8 cellular contexts compared by ENCODE assay signal in the genomic region with DNA sequence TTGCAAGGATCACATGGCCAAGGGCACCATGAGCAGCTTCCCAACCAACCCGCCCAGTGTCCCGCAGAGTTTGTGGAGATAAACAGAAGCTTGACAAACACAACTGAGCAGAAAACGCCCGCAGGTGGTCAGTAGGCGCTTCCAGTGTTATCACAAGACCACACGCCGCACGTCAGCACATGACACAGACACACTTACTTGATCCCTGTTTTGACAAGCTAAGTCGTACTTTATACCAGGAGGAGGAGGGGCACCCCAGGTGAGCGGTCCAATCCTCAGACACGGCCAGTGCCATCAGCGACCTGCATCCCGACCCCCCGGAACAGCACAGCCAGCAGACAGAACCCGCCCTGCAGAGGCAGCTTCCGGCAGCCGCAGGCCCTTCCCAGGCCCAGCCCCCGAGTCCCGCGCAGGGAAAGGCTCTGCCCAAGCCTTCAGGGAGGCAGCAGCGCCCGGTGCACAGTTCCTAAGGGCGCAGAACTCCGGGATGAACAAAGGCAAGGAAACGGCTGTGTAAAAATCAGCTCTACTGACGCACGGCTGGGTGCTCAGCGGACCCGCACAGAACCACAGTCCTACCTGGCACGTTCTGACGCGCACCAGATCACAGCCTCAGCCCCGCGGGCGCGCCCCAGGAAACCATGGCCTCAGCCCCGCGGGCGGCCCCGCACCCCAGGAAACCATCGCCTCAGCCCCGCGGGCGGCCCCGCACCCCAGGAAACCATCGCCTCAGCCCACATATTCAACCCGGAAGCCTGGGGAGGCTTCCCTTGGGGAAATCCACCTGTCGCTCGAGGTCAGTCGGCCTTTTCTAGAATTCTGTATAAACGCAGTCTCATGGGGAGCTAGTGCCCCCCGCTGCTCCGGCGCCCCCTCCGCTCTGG. TPM values are rescaled to one million over a fixed set of nuclear protein-coding genes. Genes with fewer than 3 reads are reported as not detected.
A peak's percentile ranks its signal among the peaks of the same experiment; 100 is the strongest.
DNase-seq lines count a peak whose midpoint lies in the region; ATAC-seq, FAIRE-seq and TF ChIP-seq lines count a peak whose summit lies in the region.

No MANE protein-coding gene starts in this region.

- no peaks in the 10 kb centered on the region for H3K36me3 Mint-ChIP-seq in activated naive CD8-positive, alpha-beta T cell

- peak overlapping the region; percentile 68 for H3K4me3 ChIP-seq in SK-N-MC
- H3K4me3 ChIP-seq in spleen = peak overlapping the region in 6 of 8 donors; percentile 24 to 62 (median 25)
- no peak overlapping the region for H3K4me3 ChIP-seq in A673 (ENCODE audit: low read depth, low read length, poor library complexity, severe bottlenecking)

- H3K27me3 ChIP-seq in spleen (replicated peaks in 1 of 7) = no peaks in the 10 kb centered on the region
- no peaks in the 10 kb centered on the region for H3K27me3 ChIP-seq in A673 (replicated peaks; ENCODE audit: insufficient read depth, low read depth, low read length, poor library complexity)

- peak overlapping the region; percentile 72 for H3K4me3 Mint-ChIP-seq in activated naive CD8-positive, alpha-beta T cell

- CTCF ChIA-PET in A673 (lab: Charles Lee) = no interaction called here

- FAIRE-seq in GM12891 (lab: Jason Lieb, UNC) = peak; percentile 83

- DNase-seq in GM12891 (ENCODE audit: insufficient read length, low spot score) (peak; percentile 69), SK-N-MC (ENCODE audit: low read depth, low spot score) (no peak), spleen (peak; percentile 90), NCI-H2081 treated with DMSO at 0.1 percent for 48 hours (lab: John Stamatoyannopoulos, UW) (no peak), A673 (ENCODE audit: low spot score) (no peak), NCI-H2196 treated with DMSO at 0.1 percent for 48 hours (lab: John Stamatoyannopoulos, UW; ENCODE audit: unreplicated experiment) (no peak)

- intact Hi-C loops in spleen (cut with DNase I; ENCODE audit: low total_unique reads) (no loop called here), A673 (cut with micrococcal nuclease; ENCODE audit: unreplicated experiment) (no loop called here)

- no peak overlapping the region for H3K9ac ChIP-seq in SK-N-MC (ENCODE audit: insufficient read length)

- H3K9me3 Mint-ChIP-seq in activated naive CD8-positive, alpha-beta T cell (ENCODE audit: low read depth) = no peaks in the 10 kb centered on the region

- 20 to 41% (median 26%) methylated on average over 48 to 55 of the region's 55 CpGs for WGBS in spleen, 5 donors

- H3K27ac Mint-ChIP-seq in activated naive CD8-positive, alpha-beta T cell = no peak overlapping the region

- TF ChIP-seq CTCF in spleen (IDR thresholded peaks at IDR 0.05 in 8 of 11, conservative IDR thresholded peaks at IDR 0.05 in 3 of 11) (no peak), A673 (conservative IDR thresholded peaks at IDR 0.05; ENCODE audit: low read depth, low read length) (no peak)

- H3K9me3 ChIP-seq in SK-N-MC (ENCODE audit: low read depth, low read length) = no peaks in the 10 kb centered on the region
- no peaks in the 10 kb centered on the region for H3K9me3 ChIP-seq in spleen
- no peaks in the 10 kb centered on the region for H3K9me3 ChIP-seq in A673 (ENCODE audit: low read depth, low read length, poor library complexity, severe bottlenecking)

- H3K27ac ChIP-seq in SK-N-MC = no peak overlapping the region
- peak overlapping the region; percentile 50 to 83 (median 70) for H3K27ac ChIP-seq in spleen
- H3K27ac ChIP-seq in A673 (ENCODE audit: low read depth, low read length, poor library complexity, severe bottlenecking) = no peak overlapping the region

- TF ChIP-seq POLR2A in GM12891 (IDR thresholded peaks at IDR 0.05; ENCODE audit: low read depth, low read length) (peak; percentile 35; the same call in 1 of the 2 replicates), spleen (IDR thresholded peaks at IDR 0.05) (no peak)

- no peaks in the 10 kb centered on the region for H3K27me3 Mint-ChIP-seq in activated naive CD8-positive, alpha-beta T cell

- H3K4me1 ChIP-seq in spleen = peaks cover 21 to 94% (median 50%) of the 10 kb centered on the region in 6 donors
- H3K4me1 ChIP-seq in A673 (ENCODE audit: insufficient read depth, low read length, poor library complexity, severe bottlenecking) = peaks cover 12% of the 10 kb centered on the region

- no peak for ATAC-seq in HG03520 (IDR thresholded peaks at IDR 0.05; ENCODE audit: unreplicated experiment)

- POLR2A ChIA-PET in A673 (lab: Charles Lee; ENCODE audit: low non-redundant PET) = no interaction called here

- no TSS peak for BruUV-seq in A673 (replicated peaks; lab: Mats Ljungman, UMichigan)

- peaks cover 58% of the 10 kb centered on the region for H3K4me1 Mint-ChIP-seq in activated naive CD8-positive, alpha-beta T cell (ENCODE audit: low read depth)

- H3K36me3 ChIP-seq in SK-N-MC (ENCODE audit: insufficient read depth, low read length) (no peaks in the 10 kb centered on the region), spleen (peaks cover 0 to 3% (median under 1%) of the 10 kb centered on the region in 6 donors), A673 (ENCODE audit: insufficient read depth, low read length, poor library complexity, severe bottlenecking) (no peaks in the 10 kb centered on the region)

TF ChIP-seq in GM12891, 5 proteins besides CTCF, POLR2A, EP300 and RAD21:
- TF ChIP-seq POLR2AphosphoS5 (IDR thresholded peaks at IDR 0.05; ENCODE audit: low read depth, low read length) (peak; percentile 59), POU2F2 (IDR thresholded peaks at IDR 0.05; ENCODE audit: low read depth, low read length) (no peak; the same call in 1 of the 2 replicates)

RNA-seq across cellular contexts. Expression of a gene that starts 27.8 kb away (rescaled TPM):
- 13.5 TPM for polyA plus RNA-seq in GM12891 (2012; ENCODE audit: low read depth, missing spikeins)
- total RNA-seq in spleen (10 to 100 TPM; 22.6 to 27.3 (median 24.8) TPM), A673 (2021) (32.7 and 38.2 TPM in 2 replicates)
- polyA plus RNA-seq in spleen = 10 to 100 TPM; 12.9 to 22.7 (median 13.6) TPM

RNA-seq across cellular contexts. Expression of a gene that starts 41.7 kb away (rescaled TPM):
- polyA plus RNA-seq in GM12891 (2012; ENCODE audit: low read depth, missing spikeins) = 0.24 TPM
- 1 to 10 TPM in 1 of 7 donors, under 1 TPM in 2, not detected in 4; 0.28 to 1.1 (median 0.39) TPM for total RNA-seq in spleen
- polyA plus RNA-seq in spleen = 1 to 10 TPM in 2 of 3 donors, under 1 TPM in 1; 0.67 to 2.4 (median 1.4) TPM
- total RNA-seq in A673 (2021) = 0.46 TPM in 1 of 2 replicates, not detected in the other

RNA-seq across cellular contexts. Expression of a gene that starts 44.3 kb away (rescaled TPM):
- 0.56 TPM for polyA plus RNA-seq in GM12891 (2012; ENCODE audit: low read depth, missing spikeins)
- total RNA-seq in spleen (not detected), A673 (2021) (0.41 and 0.48 TPM in 2 replicates)
- polyA plus RNA-seq in spleen = under 1 TPM; 0.23 to 0.99 (median 0.26) TPM

RNA-seq across cellular contexts. Expression of a gene that starts 45.6 kb away (rescaled TPM):
- polyA plus RNA-seq in GM12891 (2012; ENCODE audit: low read depth, missing spikeins) = 62.7 TPM
- 10 to 100 TPM; 38.0 to 64.1 (median 48.0) TPM for total RNA-seq in spleen
- 100 to 1,000 TPM in 1 of 3 donors, 10 to 100 TPM in 2; 85.0 to 108 (median 85.7) TPM for polyA plus RNA-seq in spleen
- total RNA-seq in A673 (2021) = 150 and 157 TPM in 2 replicates

RNA-seq across cellular contexts. Expression of a gene that starts 48.9 kb away (rescaled TPM):
- 0.12 TPM for polyA plus RNA-seq in GM12891 (2012; ENCODE audit: low read depth, missing spikeins)
- total RNA-seq in spleen = 1 to 10 TPM; 1.0 to 5.4 (median 2.6) TPM
- 1 to 10 TPM in 2 of 3 donors, under 1 TPM in 1; 0.79 to 5.2 (median 1.9) TPM for polyA plus RNA-seq in spleen
- not detected in 2 replicates for total RNA-seq in A673 (2021)

Comparison
In these comparisons a context has a peak if more than half of its experiments do, and no peak if none do; other contexts are left out.
1. DNase-seq: peak in GM12891 (single experiment) and spleen (single experiment); none in SK-N-MC (single experiment), NCI-H2081 treated with DMSO at 0.1 percent for 48 hours (single experiment), A673 (single experiment) and NCI-H2196 treated with DMSO at 0.1 percent for 48 hours (single experiment).
2. H3K27ac ChIP-seq: peak in spleen (8 of 8); none in SK-N-MC (single experiment) and A673 (single experiment).